In the genomic region with DNA sequence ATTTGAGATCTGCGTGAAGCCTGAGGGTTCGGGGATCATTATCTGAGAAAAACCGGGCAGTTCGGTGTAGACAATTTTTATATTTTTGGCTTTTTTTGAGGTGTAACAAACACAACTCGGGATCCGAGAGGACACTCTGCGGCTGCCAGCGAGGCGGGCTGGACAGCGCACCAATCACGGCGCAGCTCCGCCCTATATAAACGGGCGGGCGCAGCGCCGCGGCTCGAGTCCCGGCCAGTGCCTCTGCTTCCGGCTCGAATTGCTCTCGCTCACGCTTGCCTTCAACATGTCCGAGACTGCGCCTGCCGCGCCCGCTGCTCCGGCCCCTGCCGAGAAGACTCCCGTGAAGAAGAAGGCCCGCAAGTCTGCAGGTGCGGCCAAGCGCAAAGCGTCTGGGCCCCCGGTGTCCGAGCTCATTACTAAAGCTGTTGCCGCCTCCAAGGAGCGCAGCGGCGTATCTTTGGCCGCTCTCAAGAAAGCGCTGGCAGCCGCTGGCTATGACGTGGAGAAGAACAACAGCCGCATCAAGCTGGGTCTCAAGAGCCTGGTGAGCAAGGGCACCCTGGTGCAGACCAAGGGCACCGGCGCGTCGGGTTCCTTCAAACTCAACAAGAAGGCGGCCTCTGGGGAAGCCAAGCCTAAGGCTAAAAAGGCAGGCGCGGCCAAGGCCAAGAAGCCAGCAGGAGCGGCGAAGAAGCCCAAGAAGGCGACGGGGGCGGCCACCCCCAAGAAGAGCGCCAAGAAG, we compare ENCODE assay signal across 8 cellular contexts.
DNase-seq lines count a peak whose midpoint lies in the region; ATAC-seq and TF ChIP-seq lines count a peak whose summit lies in the region.

No MANE protein-coding gene starts in this region.

- WGBS in stomach, 5 donors, result 0% methylated on average over 18 to 61 of the region's 61 CpGs

- H4K20me1 ChIP-seq in GM23338 (replicated peaks; ENCODE audit: insufficient read depth), result no peaks in the 10 kb centered on the region
- peaks cover 43% of the 10 kb centered on the region for H4K20me1 ChIP-seq in neural progenitor cell (ENCODE audit: low read depth)

- H3K27ac Mint-ChIP-seq in GM23338 (peak overlapping the region; percentile 100), neural progenitor cell (peak overlapping the region; percentile 99)

- H3K27me3 Mint-ChIP-seq in GM23338 (ENCODE audit: insufficient read depth, low read depth, poor library complexity), result peaks cover 48% of the 10 kb centered on the region
- H3K27me3 Mint-ChIP-seq in neural progenitor cell (ENCODE audit: insufficient read depth, low read depth), result peaks cover 7% of the 10 kb centered on the region

- H3K9me3 Mint-ChIP-seq in GM23338 (peaks cover 20% of the 10 kb centered on the region), neural progenitor cell (peaks cover 2% of the 10 kb centered on the region)

- H3K4me3 ChIP-seq in GM23338 (peak overlapping the region; percentile 86), foreskin fibroblast (ENCODE audit: low read depth in 1 of 2, low read length in 2 of 2) (peak overlapping the region; percentile 72 to 81), neural progenitor cell (peak overlapping the region; percentile 97), stomach (peak overlapping the region; percentile 51 to 90 (median 67))

- no peak for TF ChIP-seq EP300 in stomach (IDR thresholded peaks at IDR 0.05)

- H3K9me2 ChIP-seq in GM23338 (ENCODE audit: insufficient read depth), result no peaks in the 10 kb centered on the region

- H3K4me1 ChIP-seq in GM23338 (ENCODE audit: insufficient read depth) (0 out of 2 replicates have a peak, but pooled peaks cover 5% of the 10 kb centered on the region), neural progenitor cell (no peaks in the 10 kb centered on the region), stomach (peaks cover 9 to 39% (median 26%) of the 10 kb centered on the region in 4 donors)

- H3K4me3 Mint-ChIP-seq in GM23338, result peak overlapping the region; percentile 80
- H3K4me3 Mint-ChIP-seq in neural progenitor cell, result peak overlapping the region; percentile 98

- H3K79me2 ChIP-seq in GM23338 (replicated peaks; ENCODE audit: insufficient read depth), result peaks cover 20% of the 10 kb centered on the region
- peaks cover 45% of the 10 kb centered on the region for H3K79me2 ChIP-seq in neural progenitor cell (ENCODE audit: low read depth)

- H3K36me3 ChIP-seq in GM23338 (ENCODE audit: insufficient read depth), result no peaks in the 10 kb centered on the region
- no peaks in the 10 kb centered on the region for H3K36me3 ChIP-seq in neural progenitor cell
- H3K36me3 ChIP-seq in stomach, result no peaks in the 10 kb centered on the region

- H3K9ac ChIP-seq in neural progenitor cell, result peak overlapping the region; percentile 85

- TF ChIP-seq POLR2A in Raji (IDR thresholded peaks at IDR 0.05; ENCODE audit: insufficient read depth, low read depth, low read length) (peak; percentile 99), stomach (IDR thresholded peaks at IDR 0.05) (peak in 2 of 4 donors; percentile 98 to 99)

- H3K36me3 Mint-ChIP-seq in GM23338 (ENCODE audit: low read depth) (peaks cover 9% of the 10 kb centered on the region; the same call in 2 of the 3 replicates), neural progenitor cell (peaks cover 3% of the 10 kb centered on the region)

- intact Hi-C loops in stomach (cut with DNase I; ENCODE audit: low total_unique reads), result no loop called here

- H2AFZ ChIP-seq in GM23338 (no peak overlapping the region), neural progenitor cell (replicated peaks) (peak overlapping the region; percentile 65)

- ATAC-seq in GM23338, result peak; percentile 62

- H3K27ac ChIP-seq in GM23338 (ENCODE audit: low read depth), result peak overlapping the region; percentile 99
- H3K27ac ChIP-seq in neural progenitor cell, result peak overlapping the region; percentile 93
- peak overlapping the region; percentile 87 to 100 (median 97) for H3K27ac ChIP-seq in stomach

- H3K27me3 ChIP-seq in GM23338 (ENCODE audit: insufficient read depth) (no peaks in the 10 kb centered on the region), neural progenitor cell (no peaks in the 10 kb centered on the region), stomach (no peaks in the 10 kb centered on the region)

- peaks cover 20% of the 10 kb centered on the region for H3K4me1 Mint-ChIP-seq in GM23338
- H3K4me1 Mint-ChIP-seq in neural progenitor cell, result peaks cover 18% of the 10 kb centered on the region

- H3K9me3 ChIP-seq in neural progenitor cell (ENCODE audit: low read depth) (no peaks in the 10 kb centered on the region), stomach (no peaks in the 10 kb centered on the region)

- peak; percentile 95 for DNase-seq in Daoy (ENCODE audit: low read depth)
- DNase-seq in GM23338 (ENCODE audit: low spot score), result peak; percentile 80
- peak; percentile 90 for DNase-seq in LHCN-M2 (ENCODE audit: low read depth)
- DNase-seq in activated gamma-delta T cell treated with anti-CD3 and anti-CD28 coated beads, Interleukin-2, amount 50 U/mL, for 16 hours (ENCODE audit: low read depth), result peak; percentile 79
- peak; percentile 91 to 97 for DNase-seq in foreskin fibroblast
- DNase-seq in neural progenitor cell (ENCODE audit: low spot score), result peak; percentile 93
- peak; percentile 93 for DNase-seq in stomach

- H3F3A ChIP-seq in GM23338 (replicated peaks; ENCODE audit: low read depth), result peaks cover 13% of the 10 kb centered on the region
- peaks cover 39% of the 10 kb centered on the region for H3F3A ChIP-seq in neural progenitor cell (ENCODE audit: low read depth)

- H3K4me2 ChIP-seq in GM23338, result peak overlapping the region; percentile 76
- peak overlapping the region; percentile 86 for H3K4me2 ChIP-seq in neural progenitor cell

- TF ChIP-seq CTCF in GM23338 (conservative IDR thresholded peaks at IDR 0.05; ENCODE audit: low read depth in 2 of 2) (no peak), foreskin fibroblast (IDR thresholded peaks at IDR 0.05; ENCODE audit: low read depth, low read length) (no peak), neural progenitor cell (IDR thresholded peaks at IDR 0.05) (no peak), stomach (IDR thresholded peaks at IDR 0.05) (no peak)

TF ChIP-seq in GM23338, 12 proteins besides CTCF, POLR2A, EP300 and RAD21:
- no peak for TF ChIP-seq JUNB (IDR thresholded peaks at IDR 0.05; ENCODE audit: unreplicated experiment)
- TF ChIP-seq, protein P1, sequence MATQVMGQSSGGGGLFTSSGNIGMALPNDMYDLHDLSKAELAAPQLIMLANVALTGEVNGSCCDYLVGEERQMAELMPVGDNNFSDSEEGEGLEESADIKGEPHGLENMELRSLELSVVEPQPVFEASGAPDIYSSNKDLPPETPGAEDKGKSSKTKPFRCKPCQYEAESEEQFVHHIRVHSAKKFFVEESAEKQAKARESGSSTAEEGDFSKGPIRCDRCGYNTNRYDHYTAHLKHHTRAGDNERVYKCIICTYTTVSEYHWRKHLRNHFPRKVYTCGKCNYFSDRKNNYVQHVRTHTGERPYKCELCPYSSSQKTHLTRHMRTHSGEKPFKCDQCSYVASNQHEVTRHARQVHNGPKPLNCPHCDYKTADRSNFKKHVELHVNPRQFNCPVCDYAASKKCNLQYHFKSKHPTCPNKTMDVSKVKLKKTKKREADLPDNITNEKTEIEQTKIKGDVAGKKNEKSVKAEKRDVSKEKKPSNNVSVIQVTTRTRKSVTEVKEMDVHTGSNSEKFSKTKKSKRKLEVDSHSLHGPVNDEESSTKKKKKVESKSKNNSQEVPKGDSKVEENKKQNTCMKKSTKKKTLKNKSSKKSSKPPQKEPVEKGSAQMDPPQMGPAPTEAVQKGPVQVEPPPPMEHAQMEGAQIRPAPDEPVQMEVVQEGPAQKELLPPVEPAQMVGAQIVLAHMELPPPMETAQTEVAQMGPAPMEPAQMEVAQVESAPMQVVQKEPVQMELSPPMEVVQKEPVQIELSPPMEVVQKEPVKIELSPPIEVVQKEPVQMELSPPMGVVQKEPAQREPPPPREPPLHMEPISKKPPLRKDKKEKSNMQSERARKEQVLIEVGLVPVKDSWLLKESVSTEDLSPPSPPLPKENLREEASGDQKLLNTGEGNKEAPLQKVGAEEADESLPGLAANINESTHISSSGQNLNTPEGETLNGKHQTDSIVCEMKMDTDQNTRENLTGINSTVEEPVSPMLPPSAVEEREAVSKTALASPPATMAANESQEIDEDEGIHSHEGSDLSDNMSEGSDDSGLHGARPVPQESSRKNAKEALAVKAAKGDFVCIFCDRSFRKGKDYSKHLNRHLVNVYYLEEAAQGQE (IDR thresholded peaks at IDR 0.05; ENCODE audit: unreplicated experiment), result peak; percentile 46
- TF ChIP-seq STAT1 (IDR thresholded peaks at IDR 0.05; ENCODE audit: unreplicated experiment), result no peak
- peak; percentile 98 for TF ChIP-seq POLR2AphosphoS5 (IDR thresholded peaks at IDR 0.05; ENCODE audit: low read depth)
- TF ChIP-seq EZH2 (IDR thresholded peaks at IDR 0.05; ENCODE audit: low read depth, unreplicated experiment), result no peak
- TF ChIP-seq ZNF331 (CRISPR knock-in tag; IDR thresholded peaks at IDR 0.05; ENCODE audit: low read depth), result 0 out of 2 replicates have a peak, but pooled peaks have one; percentile 5
- peak; percentile 59; the same call in 1 of the 2 replicates for TF ChIP-seq ETS1 (IDR thresholded peaks at IDR 0.05)
- no peak for TF ChIP-seq ZNF114 (CRISPR knock-in tag; IDR thresholded peaks at IDR 0.05)

Comparison
In these comparisons a context has a peak if more than half of its experiments do, and no peak if none do; other contexts are left out.
1. Peak in every context shown above with its lines: DNase-seq, ATAC-seq, H3K4me3 ChIP-seq and H3K27ac ChIP-seq.